ENCODE assay signal across 12 cellular contexts in genomic region chr10:43037942-43038782, GRCh38. TPM values are rescaled to one million over a fixed set of nuclear protein-coding genes. Genes with fewer than 3 reads are reported as not detected.
"Had no signal": no experiment of that assay in that cellular context is flagged by ENCODE, and none has a peak within 500 bp of the region (broad histone marks: within the 10 kb centered on the region; RNA-seq: fewer than 3 reads in every experiment).

No MANE protein-coding gene starts in this region.

- H3K4me1 ChIP-seq: left lung, prostate gland, SJSA1, upper lobe of left lung had no signal

- DNase-seq: activated CD4-positive, alpha-beta T cell treated with anti-CD3 and anti-CD28 coated beads for 36 hours; activated effector memory CD4-positive, alpha-beta T cell treated with anti-CD3 and anti-CD28 coated beads, Interleukin-2, amount 50 U/mL, for 16 hours; activated T-cell treated with anti-CD3 and anti-CD28 coated beads, Interleukin-2, amount 50 U/mL, for 24 hours; amniotic stem cell; dermis blood vessel endothelial cell; stimulated activated CD4-positive, alpha-beta T cell treated with anti-CD3 and anti-CD28 coated beads, Interleukin-2, amount 100 ng/mL, for 48 hours; T-helper 9 cell had no signal

- H3K36me3 ChIP-seq: left lung, prostate gland, SJSA1, upper lobe of left lung had no signal

- H3K9me3 ChIP-seq: prostate gland, SJSA1 had no signal

- H3K27me3 ChIP-seq: left lung, upper lobe of left lung had no signal

- ATAC-seq: activated CD4-positive, alpha-beta T cell treated with anti-CD3 and anti-CD28 coated beads for 36 hours; activated naive CD4-positive, alpha-beta T cell treated with anti-CD3 and anti-CD28 coated beads, Interleukin-2, amount 50 U/mL, for 72 hours; left lung had no signal

- H3K4me3 ChIP-seq: left lung, prostate gland, SJSA1, upper lobe of left lung had no signal

- H3K27ac ChIP-seq: left lung, prostate gland, SJSA1, upper lobe of left lung had no signal

RNA-seq across cellular contexts. Expression of gene RET, which starts 38.7 kb away (rescaled TPM):
- total RNA-seq: SJSA1 had no signal
